17 cellular contexts compared by ENCODE assay signal in genomic region chr14:102496955-102497744, GRCh38. TPM values are rescaled to one million over a fixed set of nuclear protein-coding genes. Genes with fewer than 3 reads are reported as not detected.
DNase-seq lines count a peak whose midpoint lies in the region; ATAC-seq, FAIRE-seq and TF ChIP-seq lines count a peak whose summit lies in the region.
"Had no signal": no experiment of that assay in that cellular context is flagged by ENCODE, and none has a peak within 500 bp of the region (broad histone marks: within the 10 kb centered on the region; RNA-seq: fewer than 3 reads in every experiment).

No MANE protein-coding gene starts in this region.

- no peaks in the 10 kb centered on the region for H3K27me3 Mint-ChIP-seq in stimulated activated naive CD8-positive, alpha-beta T cell treated with anti-CD3 and anti-CD28 coated beads, Interleukin-15, amount 100 ng/mL, for 72 hours

- H2BK5ac ChIP-seq in neuronal stem cell (ENCODE audit: low read length) (peak overlapping the region; percentile 82), trophoblast cell (ENCODE audit: low read depth, low read length, poor library complexity) (no peak overlapping the region)

- H3K9ac ChIP-seq in K562 (ENCODE audit: insufficient read depth in 1 of 2, low read depth in 2 of 2, low read length in 2 of 2) (peak overlapping the region in 1 of 2 experiments; percentile 76; a peak in 2 of 4 replicates), neuronal stem cell (ENCODE audit: low read depth, low read length, poor library complexity) (peak overlapping the region; percentile 70), trophoblast cell (ENCODE audit: low read length) (no peak overlapping the region)

- DNase-seq in stimulated activated naive CD8-positive, alpha-beta T cell treated with anti-CD3 and anti-CD28 coated beads, Interleukin-15, amount 100 ng/mL, for 72 hours: no peak
- DNase-seq in stimulated activated naive CD8-positive, alpha-beta T cell treated with anti-CD3 and anti-CD28 coated beads, Interleukin-15, Interleukin-2, amounts not matched to agents 100 U/mL and 50 U/mL, for 24 hours: no peak
- DNase-seq in K562 (ENCODE audit: extremely low read depth in 1 of 4, low spot score in 3 of 4) (peak in 3 of 4 experiments; percentile 20 to 58 (median 58)), neuronal stem cell (ENCODE audit: low spot score) (no peak), superior temporal gyrus (ENCODE audit: extremely low spot score) (no peak), activated gamma-delta T cell (lab: John Stamatoyannopoulos, UW) (no peak), trophoblast cell (no peak)
- DNase-seq: C1 segment of cervical spinal cord; DMS79 treated with DMSO at 0.1 percent for 48 hours; HCEC 1CT; MV-4-11; NCI-H1417; NCI-H2029; NCI-H446; NK-92 treated with Interleukin-12 subunit alpha and Interleukin-12 subunit beta, amount 100 ng/mL, for 24 hours had no signal

- no peaks in the 10 kb centered on the region for H3K9me3 Mint-ChIP-seq in stimulated activated naive CD8-positive, alpha-beta T cell treated with anti-CD3 and anti-CD28 coated beads, Interleukin-15, amount 100 ng/mL, for 72 hours

- POLR2A ChIA-PET in K562 (lab: Yijun Ruan, JAX): interaction anchor here (0.6 kb wide), 1 partner anchor 57 kb away, joined by 4 read pairs; no protein-coding TSS in a partner anchor

- H3K79me2 ChIP-seq in K562 (ENCODE audit: control insufficient read depth, insufficient read depth, low read length): no peaks in the 10 kb centered on the region
- H3K79me2 ChIP-seq in trophoblast cell (ENCODE audit: control insufficient read depth, insufficient read depth, low read length, poor library complexity): no peaks in the 10 kb centered on the region

- no TSS peak for BruUV-seq in K562 (replicated peaks; lab: Mats Ljungman, UMichigan)

- H3K4me3 ChIP-seq in K562: no peak overlapping the region
- H3K4me3 ChIP-seq in neuronal stem cell (ENCODE audit: low read length in 2 of 2): no peak overlapping the region
- H3K4me3 ChIP-seq in trophoblast cell (ENCODE audit: low read depth, low read length): no peak overlapping the region
- H3K4me3 ChIP-seq: A549 had no signal

- TF ChIP-seq POLR2A in K562 (conservative IDR thresholded peaks at IDR 0.05): no peak

- H3K4me3 Mint-ChIP-seq in stimulated activated naive CD8-positive, alpha-beta T cell treated with anti-CD3 and anti-CD28 coated beads, Interleukin-15, amount 100 ng/mL, for 72 hours: no peak overlapping the region

- in situ Hi-C loops in K562 (cut with MboI): no loop called here

- no peaks in the 10 kb centered on the region for H4K20me1 ChIP-seq in K562 (replicated peaks; ENCODE audit: control insufficient read depth, insufficient read depth, low read length)

- H3K4ac ChIP-seq in neuronal stem cell (ENCODE audit: low read length) (peak overlapping the region; percentile 66), trophoblast cell (ENCODE audit: low read depth, low read length) (no peak overlapping the region)

- H3K9me3 ChIP-seq in K562 (replicated peaks; ENCODE audit: control insufficient read depth, insufficient read depth, low read depth, low read length) (no peaks in the 10 kb centered on the region), neuronal stem cell (replicated peaks in 1 of 2; ENCODE audit: control insufficient read depth in 2 of 2, insufficient read depth in 1 of 2, low read depth in 1 of 2, low read length in 2 of 2) (no peaks in the 10 kb centered on the region), trophoblast cell (ENCODE audit: insufficient read depth, low read depth, low read length) (peaks cover 4% of the 10 kb centered on the region)
- H3K9me3 ChIP-seq: A549 had no signal

- no peak overlapping the region for H2AFZ ChIP-seq in K562 (ENCODE audit: low read depth, low read length)
- H2AFZ ChIP-seq in neuronal stem cell (ENCODE audit: low read length): no peak overlapping the region
- no peak overlapping the region for H2AFZ ChIP-seq in trophoblast cell (ENCODE audit: insufficient read depth, low read length, poor library complexity)

- FAIRE-seq in K562 (lab: Jason Lieb, UNC): peak; percentile 49
- FAIRE-seq: A549 had no signal

- H3K36me3 ChIP-seq in K562 (ENCODE audit: control insufficient read depth, insufficient read depth, low read length) (no peaks in the 10 kb centered on the region), neuronal stem cell (replicated peaks in 1 of 2; ENCODE audit: control insufficient read depth in 2 of 2, insufficient read depth in 2 of 2, low read length in 2 of 2) (peaks cover 15 to 32% of the 10 kb centered on the region in 2 donors), trophoblast cell (ENCODE audit: control insufficient read depth in 1 of 2, insufficient read depth in 2 of 2, low read length in 2 of 2) (peaks cover 12 to 20% of the 10 kb centered on the region in 2 experiments)

- H3K18ac ChIP-seq in neuronal stem cell (ENCODE audit: low read length) (no peak overlapping the region), trophoblast cell (ENCODE audit: low read length) (no peak overlapping the region)

- H2BK12ac ChIP-seq in neuronal stem cell (ENCODE audit: low read length) (peak overlapping the region; percentile 58), trophoblast cell (ENCODE audit: low read length) (no peak overlapping the region)

- H4K8ac ChIP-seq in neuronal stem cell (ENCODE audit: low read depth, low read length): no peak overlapping the region
- H4K8ac ChIP-seq in trophoblast cell (ENCODE audit: low read depth, low read length): no peak overlapping the region

- TF ChIP-seq CTCF in K562 (IDR thresholded peaks at IDR 0.05 in 2 of 3, conservative IDR thresholded peaks at IDR 0.05 in 1 of 3; ENCODE audit: insufficient read depth in 2 of 3, low read depth in 1 of 3, low read length in 3 of 3): no peak

- H4K12ac ChIP-seq in trophoblast cell (ENCODE audit: low read depth, low read length): no peak overlapping the region

- H3K27ac Mint-ChIP-seq in stimulated activated naive CD8-positive, alpha-beta T cell treated with anti-CD3 and anti-CD28 coated beads, Interleukin-15, amount 100 ng/mL, for 72 hours: peak overlapping the region; percentile 42 to 46

- H3K27ac ChIP-seq in K562 (ENCODE audit: extremely low read depth, low read depth, low read length) (no peak overlapping the region), neuronal stem cell (replicated peaks; ENCODE audit: low read length) (no peak overlapping the region), trophoblast cell (ENCODE audit: low read depth, low read length) (no peak overlapping the region)
- H3K27ac ChIP-seq: A549 had no signal

- H3K27me3 ChIP-seq in K562 (ENCODE audit: control insufficient read depth in 2 of 2, insufficient read depth in 2 of 2, low read length in 2 of 2) (no peaks in the 10 kb centered on the region), neuronal stem cell (ENCODE audit: control insufficient read depth in 3 of 3, insufficient read depth in 3 of 3, low read depth in 1 of 3, low read length in 3 of 3) (no peaks in the 10 kb centered on the region), trophoblast cell (ENCODE audit: insufficient read depth, low read length) (no peaks in the 10 kb centered on the region)

- H3K4me2 ChIP-seq in K562 (ENCODE audit: insufficient read depth, low read length) (no peak overlapping the region), neuronal stem cell (ENCODE audit: insufficient read depth, low read length, poor library complexity, severe bottlenecking) (no peak overlapping the region), trophoblast cell (ENCODE audit: low read length) (no peak overlapping the region)
- H3K4me2 ChIP-seq: A549 had no signal

- H4K91ac ChIP-seq in neuronal stem cell (ENCODE audit: low read depth, low read length, poor library complexity): no peak overlapping the region
- H4K91ac ChIP-seq in trophoblast cell (ENCODE audit: low read depth, low read length): no peak overlapping the region

- TF ChIP-seq RAD21 in K562 (CRISPR knock-in tag; conservative IDR thresholded peaks at IDR 0.05 in 1 of 2, IDR thresholded peaks at IDR 0.05 in 1 of 2): no peak

- H3K9me1 ChIP-seq in K562 (ENCODE audit: control insufficient read depth, insufficient read depth, low read length): no peaks in the 10 kb centered on the region

- H3K23ac ChIP-seq in neuronal stem cell (ENCODE audit: low read depth, low read length, poor library complexity) (peak overlapping the region; percentile 43), trophoblast cell (ENCODE audit: low read length) (no peak overlapping the region)

- peaks cover 13 to 63% of the 10 kb centered on the region in 2 experiments; a peak in 4 of 5 replicates for H3K4me1 ChIP-seq in K562 (replicated peaks in 1 of 2; ENCODE audit: control insufficient read depth in 2 of 2, insufficient read depth in 2 of 2, low read length in 2 of 2)
- no peaks in the 10 kb centered on the region for H3K4me1 ChIP-seq in neuronal stem cell (ENCODE audit: control insufficient read depth in 2 of 2, insufficient read depth in 1 of 2, low read depth in 1 of 2, low read length in 2 of 2)
- H3K4me1 ChIP-seq in trophoblast cell (ENCODE audit: control insufficient read depth in 1 of 2, insufficient read depth in 2 of 2, low read length in 2 of 2): peaks cover 0 to 3% of the 10 kb centered on the region in 2 experiments
- H3K4me1 ChIP-seq: A549 had no signal

- TF ChIP-seq EP300 in K562 (IDR thresholded peaks at IDR 0.05; ENCODE audit: low read length): no peak

- H3K79me1 ChIP-seq in neuronal stem cell (ENCODE audit: low read depth, low read length) (peaks cover 6% of the 10 kb centered on the region), trophoblast cell (ENCODE audit: low read length) (no peaks in the 10 kb centered on the region)

- peaks cover 11% of the 10 kb centered on the region for H3K4me1 Mint-ChIP-seq in stimulated activated naive CD8-positive, alpha-beta T cell treated with anti-CD3 and anti-CD28 coated beads, Interleukin-15, amount 100 ng/mL, for 72 hours

- 64% methylated on average over 18 of the region's 42 CpGs for WGBS in K562 (ENCODE audit: insufficient coverage, low coverage, missing lambda C conversion rate)
- WGBS in neuronal stem cell (ENCODE audit: extremely low coverage in 2 of 2, insufficient read length in 2 of 2, insufficient replicate concordance in 1 of 2), 2 donors: no CpG with 5 or more reads among the region's 42 CpGs
- WGBS in trophoblast cell (ENCODE audit: extremely low coverage, insufficient coverage, insufficient read length): no CpG with 5 or more reads among the region's 42 CpGs

- peak overlapping the region; percentile 47 for H3K14ac ChIP-seq in neuronal stem cell (ENCODE audit: low read length)
- no peak overlapping the region for H3K14ac ChIP-seq in trophoblast cell (ENCODE audit: low read length)

- intact Hi-C loops in K562 (cut with micrococcal nuclease): no loop called here

- H2BK15ac ChIP-seq in neuronal stem cell (ENCODE audit: low read length): no peak overlapping the region

- CTCF ChIA-PET in K562 (lab: Yijun Ruan, JAX; ENCODE audit: low intra/inter-chr PET ratio): no interaction called here

- no peak overlapping the region for H2AK5ac ChIP-seq in neuronal stem cell (ENCODE audit: low read depth, low read length)
- no peak overlapping the region for H2AK5ac ChIP-seq in trophoblast cell (ENCODE audit: low read length)

- no peak overlapping the region for H2BK120ac ChIP-seq in neuronal stem cell (ENCODE audit: low read depth, low read length)
- no peak overlapping the region for H2BK120ac ChIP-seq in trophoblast cell (ENCODE audit: insufficient read depth, low read length, poor library complexity)

- ATAC-seq in stimulated activated naive CD8-positive, alpha-beta T cell treated with anti-CD3 and anti-CD28 coated beads, Interleukin-15, amount 100 ng/mL, for 72 hours: no peak
- ATAC-seq in stimulated activated naive CD8-positive, alpha-beta T cell treated with anti-CD3 and anti-CD28 coated beads, Interleukin-15, Interleukin-2, amounts not matched to agents 100 U/mL and 50 U/mL, for 24 hours: no peak
- ATAC-seq in K562 (peak; percentile 66), GM18517 (IDR thresholded peaks at IDR 0.05; ENCODE audit: unreplicated experiment) (no peak)

RNA-seq across cellular contexts. Expression of gene ANKRD9, which starts 12.4 kb away (rescaled TPM):
- 19.3 and 49.4 TPM in 2 replicates for total RNA-seq in K562 (2011; cell fraction: chromatin; rRNA removed; ENCODE audit: low replicate concordance)
- total RNA-seq in K562 (2011; cell fraction: nucleolus; rRNA removed): 48.4 and 58.8 TPM in 2 replicates
- 30.0 and 36.6 TPM in 2 replicates for total RNA-seq in K562 (2011; cell fraction: nucleoplasm; rRNA removed)
- 29.4 and 29.5 TPM in 2 replicates for total RNA-seq in K562 (2014; rRNA removed)
- total RNA-seq in K562 (2014; rRNA removed; fragmentation: Illumina TruSeq; extraction: Trizol): 3.3 and 3.7 TPM in 2 replicates
- total RNA-seq in K562 (2015; rRNA removed; fragmentation: Illumina TruSeq; extraction: Trizol): 5.0 and 5.3 TPM in 2 replicates
- 32.9 and 34.8 TPM in 2 replicates for total RNA-seq in K562 (2021)
- 15.4 and 20.4 TPM in 2 replicates for polyA plus RNA-seq in K562 (2011; rRNA removed)
- polyA plus RNA-seq in K562 (2011; cell fraction: cytosol; rRNA removed): 26.0 and 97.0 TPM in 2 replicates
- 106 and 194 TPM in 2 replicates for polyA plus RNA-seq in K562 (2011; cell fraction: nucleus; rRNA removed)
- 12.9 and 30.7 TPM in 2 replicates for polyA plus RNA-seq in K562 (2012)
- 4.0 and 4.3 TPM in 2 replicates for polyA plus RNA-seq in K562 (2014; fragmentation: Illumina TruSeq; extraction: Trizol)
- polyA plus RNA-seq in K562 (2014; fragmentation: Nextera tagmentation; extraction: Ambion mirVana): under 1 TPM; 0.04 to 0.06 TPM
- polyA plus RNA-seq in K562 (2014; rRNA removed): 27.5 and 29.9 TPM in 2 replicates
- 3.5 and 3.7 TPM in 2 replicates for polyA minus RNA-seq in K562 (2011; rRNA and poly(A)+ RNA removed)
- 7.4 and 12.8 TPM in 2 replicates for polyA minus RNA-seq in K562 (2011; cell fraction: cytosol; rRNA and poly(A)+ RNA removed)
- polyA minus RNA-seq in K562 (2011; cell fraction: nucleus; rRNA and poly(A)+ RNA removed): 18.6 and 23.2 TPM in 2 replicates
- polyA plus RNA-seq in neuronal stem cell (2013, experiment 1 of 2): 21.5 TPM
- 21.0 TPM for polyA plus RNA-seq in neuronal stem cell (2013, experiment 2 of 2)
- 9.8 and 10.1 TPM in 2 replicates for polyA plus RNA-seq in trophoblast cell (2013)

Comparison
In these comparisons a context has a peak if more than half of its experiments do, and no peak if none do; other contexts are left out.
1. DNase-seq: peak in K562 (3 of 4); none in stimulated activated naive CD8-positive, alpha-beta T cell treated with anti-CD3 and anti-CD28 coated beads, Interleukin-15, amount 100 ng/mL, for 72 hours (0 of 2), stimulated activated naive CD8-positive, alpha-beta T cell treated with anti-CD3 and anti-CD28 coated beads, Interleukin-15, Interleukin-2, amounts not matched to agents 100 U/mL and 50 U/mL, for 24 hours (single experiment), neuronal stem cell (single experiment), superior temporal gyrus (single experiment), activated gamma-delta T cell (single experiment) and trophoblast cell (0 of 2).